Comparison of ENCODE assay signal across 8 cellular contexts in the genomic region with DNA sequence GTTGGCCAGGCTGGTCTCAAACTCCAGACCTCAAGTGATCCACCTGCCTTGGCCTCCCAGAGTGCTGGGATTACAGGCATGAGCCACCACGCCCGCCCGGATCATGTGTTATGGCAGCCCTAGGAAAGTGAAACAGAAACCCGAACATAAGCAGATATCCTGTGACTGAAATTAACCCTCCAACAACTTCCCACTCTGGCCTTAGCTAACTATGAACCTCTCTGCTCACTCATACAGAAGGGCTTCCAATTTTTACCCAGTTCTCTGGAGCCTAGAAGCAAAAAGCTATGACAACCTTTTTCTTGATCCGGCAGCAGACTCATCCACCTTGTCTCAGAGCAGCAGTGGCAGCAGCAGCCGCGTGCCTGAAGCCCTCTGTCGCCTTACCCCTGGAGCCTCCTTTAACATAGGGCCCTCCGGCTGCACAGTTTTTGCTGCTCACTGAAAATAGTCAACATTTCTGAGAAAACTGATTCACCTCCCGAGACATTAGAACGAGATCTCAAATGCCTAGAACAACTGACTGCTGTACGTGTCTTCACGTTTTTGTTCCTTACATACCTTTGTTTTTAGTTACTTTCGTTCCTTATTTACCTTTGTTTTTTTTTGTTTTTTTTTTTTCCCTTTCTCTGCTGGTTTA. TPM values are rescaled to one million over a fixed set of nuclear protein-coding genes. Genes with fewer than 3 reads are reported as not detected.
DNase-seq lines count a peak whose midpoint lies in the region; ATAC-seq and TF ChIP-seq lines count a peak whose summit lies in the region.

No MANE protein-coding gene starts in this region.

- no peaks in the 10 kb centered on the region for H3K9me3 Mint-ChIP-seq in CD8-positive, alpha-beta T cell
- no peaks in the 10 kb centered on the region for H3K9me3 Mint-ChIP-seq in activated naive CD4-positive, alpha-beta T cell treated with anti-CD3 and anti-CD28 coated beads, Interleukin-2, amount 10 ng/mL, durations not matched to agents 7 days and 5 days
- H3K9me3 Mint-ChIP-seq in naive thymus-derived CD8-positive, alpha-beta T cell, result peaks cover 0 to 3% (median 0%) of the 10 kb centered on the region in 9 donors

- ATAC-seq in CD8-positive, alpha-beta T cell, result peak; percentile 78
- ATAC-seq in naive thymus-derived CD8-positive, alpha-beta T cell, result peak; percentile 84 to 94
- no peak for ATAC-seq in HG02973 (IDR thresholded peaks at IDR 0.05; ENCODE audit: unreplicated experiment)
- no peak for ATAC-seq in HG03354 (IDR thresholded peaks at IDR 0.05; ENCODE audit: poor library complexity, severe bottlenecking, unreplicated experiment)

- no peak overlapping the region for H3K4me3 ChIP-seq in CD8-positive, alpha-beta T cell (ENCODE audit: low read depth, low read length)

- peaks cover 16% of the 10 kb centered on the region for H3K4me1 Mint-ChIP-seq in CD8-positive, alpha-beta T cell (ENCODE audit: low read depth)
- H3K4me1 Mint-ChIP-seq in activated naive CD4-positive, alpha-beta T cell treated with anti-CD3 and anti-CD28 coated beads, Interleukin-2, amount 10 ng/mL, durations not matched to agents 7 days and 5 days, result peaks cover 51% of the 10 kb centered on the region
- H3K4me1 Mint-ChIP-seq in naive thymus-derived CD8-positive, alpha-beta T cell, result peaks cover 13 to 39% (median 17%) of the 10 kb centered on the region in 4 donors

- POLR2A ChIA-PET in CD8-positive, alpha-beta T cell (lab: Charles Lee), result interaction anchor here (1.0 to 1.9 kb wide), 3 partner anchors 8 to 19 kb away, joined by 4 to 6 read pairs (median 6); partner anchors contain the start of genes CBR1 and SETD4
- POLR2A ChIA-PET in naive thymus-derived CD8-positive, alpha-beta T cell (lab: Charles Lee), result interaction anchor here (1.8 to 2.1 kb wide), 2 partner anchors 9 to 19 kb away, joined by 7 to 13 read pairs; partner anchors contain the start of genes CBR1 and SETD4

- H3K4me1 ChIP-seq in CD8-positive, alpha-beta T cell (ENCODE audit: insufficient read depth, low read length), result no peaks in the 10 kb centered on the region

- DNase-seq in CD8-positive, alpha-beta T cell, result peak in 1 of 7 experiments; percentile 30
- DNase-seq in NOMO-1 treated with dmso at 0.1 percent for 144 hours (lab: John Stamatoyannopoulos, UW; ENCODE audit: unreplicated experiment) (peak; percentile 70), SKM-1 (lab: John Stamatoyannopoulos, UW; ENCODE audit: unreplicated experiment) (no peak), NCI-H1436 treated with DMSO at 0.1 percent for 48 hours (lab: John Stamatoyannopoulos, UW) (no peak)
- DNase-seq in activated naive CD4-positive, alpha-beta T cell treated with anti-CD3 and anti-CD28 coated beads, Interleukin-2, amount 10 ng/mL, durations not matched to agents 7 days and 5 days, result peak; percentile 76
- DNase-seq in naive thymus-derived CD8-positive, alpha-beta T cell, result peak in 6 of 10 donors; percentile 6 to 55 (median 18)

- H3K27ac Mint-ChIP-seq in CD8-positive, alpha-beta T cell, result peak overlapping the region; percentile 90
- peak overlapping the region; percentile 99 for H3K27ac Mint-ChIP-seq in activated naive CD4-positive, alpha-beta T cell treated with anti-CD3 and anti-CD28 coated beads, Interleukin-2, amount 10 ng/mL, durations not matched to agents 7 days and 5 days
- peak overlapping the region; percentile 4 to 98 (median 92) for H3K27ac Mint-ChIP-seq in naive thymus-derived CD8-positive, alpha-beta T cell

- H3K36me3 ChIP-seq in CD8-positive, alpha-beta T cell (ENCODE audit: insufficient read depth, low read length), result no peaks in the 10 kb centered on the region

- H3K4me3 Mint-ChIP-seq in CD8-positive, alpha-beta T cell, result peak overlapping the region; percentile 77
- peak overlapping the region; percentile 74 for H3K4me3 Mint-ChIP-seq in activated naive CD4-positive, alpha-beta T cell treated with anti-CD3 and anti-CD28 coated beads, Interleukin-2, amount 10 ng/mL, durations not matched to agents 7 days and 5 days
- peak overlapping the region; percentile 45 to 91 (median 84) for H3K4me3 Mint-ChIP-seq in naive thymus-derived CD8-positive, alpha-beta T cell

- H3K9me3 ChIP-seq in CD8-positive, alpha-beta T cell (ENCODE audit: low read length), result no peaks in the 10 kb centered on the region

- CTCF ChIA-PET in CD8-positive, alpha-beta T cell (lab: Charles Lee), result interaction anchor here (0.9 to 1.3 kb wide), 2 partner anchors 25 to 47 kb away, joined by 3 to 4 read pairs; no protein-coding TSS in a partner anchor
- CTCF ChIA-PET in activated naive CD4-positive, alpha-beta T cell treated with anti-CD3 and anti-CD28 coated beads, Interleukin-2, amount 10 ng/mL, durations not matched to agents 7 days and 5 days (lab: Charles Lee), result interaction anchor here (0.8 to 2.0 kb wide), 3 partner anchors 9 to 33 kb away, joined by 4 to 6 read pairs (median 5); no protein-coding TSS in a partner anchor

- no peak for TF ChIP-seq CTCF in CD8-positive, alpha-beta T cell (IDR thresholded peaks at IDR 0.05)

- intact Hi-C loops in CD8-positive, alpha-beta T cell (cut with DNase I, micrococcal nuclease), result no loop called here

- no peak overlapping the region for H3K27ac ChIP-seq in CD8-positive, alpha-beta T cell (ENCODE audit: low read depth, low read length)

- H3K27me3 Mint-ChIP-seq in CD8-positive, alpha-beta T cell (ENCODE audit: low read depth), result no peaks in the 10 kb centered on the region
- no peaks in the 10 kb centered on the region for H3K27me3 Mint-ChIP-seq in activated naive CD4-positive, alpha-beta T cell treated with anti-CD3 and anti-CD28 coated beads, Interleukin-2, amount 10 ng/mL, durations not matched to agents 7 days and 5 days
- no peaks in the 10 kb centered on the region for H3K27me3 Mint-ChIP-seq in naive thymus-derived CD8-positive, alpha-beta T cell

- no peaks in the 10 kb centered on the region for H3K36me3 Mint-ChIP-seq in CD8-positive, alpha-beta T cell
- peaks cover 11% of the 10 kb centered on the region for H3K36me3 Mint-ChIP-seq in activated naive CD4-positive, alpha-beta T cell treated with anti-CD3 and anti-CD28 coated beads, Interleukin-2, amount 10 ng/mL, durations not matched to agents 7 days and 5 days
- H3K36me3 Mint-ChIP-seq in naive thymus-derived CD8-positive, alpha-beta T cell, result peaks cover 0 to 5% (median 0%) of the 10 kb centered on the region in 3 donors

- no peaks in the 10 kb centered on the region for H3K27me3 ChIP-seq in CD8-positive, alpha-beta T cell (ENCODE audit: insufficient read depth, low read length)

RNA-seq across cellular contexts. Expression of gene CBR1, which starts 9.3 kb away (rescaled TPM):
- 1 to 10 TPM; 4.5 to 5.0 TPM for total RNA-seq in CD8-positive, alpha-beta T cell
- total RNA-seq in naive thymus-derived CD8-positive, alpha-beta T cell, result 10 to 100 TPM; 23.9 to 24.6 TPM
- 10 to 100 TPM; 36.3 to 59.9 (median 50.8) TPM for polyA plus RNA-seq in naive thymus-derived CD8-positive, alpha-beta T cell

RNA-seq across cellular contexts. Expression of gene SETD4, which starts 18.8 kb away (rescaled TPM):
- total RNA-seq in CD8-positive, alpha-beta T cell, result 10 to 100 TPM; 13.9 to 15.4 TPM
- 10 to 100 TPM; 25.4 to 31.7 TPM for total RNA-seq in naive thymus-derived CD8-positive, alpha-beta T cell
- 1 to 10 TPM; 6.5 to 9.8 (median 9.6) TPM for polyA plus RNA-seq in naive thymus-derived CD8-positive, alpha-beta T cell

RNA-seq across cellular contexts. Expression of gene CBR3, which starts 55.7 kb away (rescaled TPM):
- 1 to 10 TPM; 1.8 to 2.9 TPM for total RNA-seq in CD8-positive, alpha-beta T cell
- total RNA-seq in naive thymus-derived CD8-positive, alpha-beta T cell, result 1 to 10 TPM; 4.6 to 5.3 TPM
- polyA plus RNA-seq in naive thymus-derived CD8-positive, alpha-beta T cell, result 10 to 100 TPM in 1 of 3 donors, 1 to 10 TPM in 2; 5.4 to 11.6 (median 8.0) TPM

Comparison
In these comparisons a context has a peak if more than half of its experiments do, and no peak if none do; other contexts are left out.
1. ATAC-seq: peak in CD8-positive, alpha-beta T cell (single experiment) and naive thymus-derived CD8-positive, alpha-beta T cell (2 of 2); none in HG02973 (single experiment) and HG03354 (single experiment).
2. DNase-seq: peak in NOMO-1 treated with dmso at 0.1 percent for 144 hours (single experiment), activated naive CD4-positive, alpha-beta T cell treated with anti-CD3 and anti-CD28 coated beads, Interleukin-2, amount 10 ng/mL, durations not matched to agents 7 days and 5 days (single experiment) and naive thymus-derived CD8-positive, alpha-beta T cell (6 of 10); none in SKM-1 (single experiment) and NCI-H1436 treated with DMSO at 0.1 percent for 48 hours (single experiment).
3. RNA of gene CBR1, which starts 9.3 kb away (total RNA-seq): 23.9 to 24.6 TPM in naive thymus-derived CD8-positive, alpha-beta T cell; 4.5 to 5.0 TPM in CD8-positive, alpha-beta T cell; every median in the first group is over 4 times any median in the second.
4. Peak in every context shown above with its lines, with median percentiles within 50 percentile points of each other: H3K27ac Mint-ChIP-seq and H3K4me3 Mint-ChIP-seq.